In genomic region chr6:72411872-72412708, GRCh38 we compare ENCODE assay signal across 8 cellular contexts.
DNase-seq lines count a peak whose midpoint lies in the region; ATAC-seq and TF ChIP-seq lines count a peak whose summit lies in the region.

No MANE protein-coding gene starts in this region.

- H3K79me2 ChIP-seq in GM23338 (replicated peaks; ENCODE audit: insufficient read depth) (no peaks in the 10 kb centered on the region), neural progenitor cell (ENCODE audit: low read depth) (no peaks in the 10 kb centered on the region)

- H3K4me1 Mint-ChIP-seq in GM23338 (no peaks in the 10 kb centered on the region), neural progenitor cell (peaks cover 4% of the 10 kb centered on the region)
- H3K4me1 Mint-ChIP-seq in activated T-cell treated with anti-CD3 and anti-CD28 coated beads, Interleukin-2, amount 50 U/mL, for 4 hours (ENCODE audit: low read depth): no peaks in the 10 kb centered on the region

- H3K9me3 Mint-ChIP-seq in GM23338: no peaks in the 10 kb centered on the region
- H3K9me3 Mint-ChIP-seq in activated T-cell treated with anti-CD3 and anti-CD28 coated beads, Interleukin-2, amount 50 U/mL, for 4 hours: no peaks in the 10 kb centered on the region
- no peaks in the 10 kb centered on the region for H3K9me3 Mint-ChIP-seq in neural progenitor cell

- POLR2A ChIA-PET in Panc1 (lab: Charles Lee): interaction anchor here (0.6 to 0.7 kb wide), 2 partner anchors 275 to 918 kb away, joined by 3 to 4 read pairs; no protein-coding TSS in a partner anchor

- H3K9ac ChIP-seq in neural progenitor cell: no peak overlapping the region

- H3K36me3 ChIP-seq in GM23338 (ENCODE audit: insufficient read depth): no peaks in the 10 kb centered on the region
- no peaks in the 10 kb centered on the region for H3K36me3 ChIP-seq in Panc1 (ENCODE audit: control insufficient read depth, insufficient read depth, low read length)
- no peaks in the 10 kb centered on the region for H3K36me3 ChIP-seq in neural progenitor cell

- no peaks in the 10 kb centered on the region for H3K9me3 ChIP-seq in Panc1 (ENCODE audit: control insufficient read depth, insufficient read depth, low read depth, low read length)
- H3K9me3 ChIP-seq in neural progenitor cell (ENCODE audit: low read depth): no peaks in the 10 kb centered on the region

- CTCF ChIA-PET in Panc1 (lab: Charles Lee): interaction anchor here (0.5 to 3.1 kb wide), 9 partner anchors 168 to 978 kb away, joined by 3 to 17 read pairs (median 5); no protein-coding TSS in a partner anchor

- H3K9me2 ChIP-seq in GM23338 (ENCODE audit: insufficient read depth): no peaks in the 10 kb centered on the region

- DNase-seq in ELF-1 (ENCODE audit: low read depth, low spot score) (peak; percentile 97), GM23338 (ENCODE audit: low spot score) (peak; percentile 72), Kasumi-1 (lab: John Stamatoyannopoulos, UW) (peak; percentile 80 to 89), Panc1 (ENCODE audit: low read depth, low spot score) (peak; percentile 89), fibroblast of peridontal ligament (ENCODE audit: extremely low read depth) (peak; percentile 90), neural progenitor cell (ENCODE audit: low spot score) (peak; percentile 75), substantia nigra (lab: John Stamatoyannopoulos, UW) (peak in 48 of 49 donors; percentile 3 to 81 (median 60))
- peak; percentile 67 for DNase-seq in activated T-cell treated with anti-CD3 and anti-CD28 coated beads, Interleukin-2, amount 50 U/mL, for 4 hours

- H3K4me3 Mint-ChIP-seq in GM23338 (no peak overlapping the region), neural progenitor cell (no peak overlapping the region)
- H3K4me3 Mint-ChIP-seq in activated T-cell treated with anti-CD3 and anti-CD28 coated beads, Interleukin-2, amount 50 U/mL, for 4 hours: no peak overlapping the region

- no TSS peak for BruUV-seq in Panc1 (replicated peaks; lab: Mats Ljungman, UMichigan)

- intact Hi-C loops in Panc1 (cut with micrococcal nuclease; ENCODE audit: unreplicated experiment): loop anchor here (1.0 to 10.0 kb wide), 4 partner anchors 170 to 913 kb away; no protein-coding TSS in a partner anchor

- H3K4me2 ChIP-seq in GM23338: no peak overlapping the region
- no peak overlapping the region for H3K4me2 ChIP-seq in neural progenitor cell

- H3K4me1 ChIP-seq in GM23338 (ENCODE audit: insufficient read depth) (no peaks in the 10 kb centered on the region), Panc1 (ENCODE audit: control insufficient read depth, insufficient read depth, low read length) (no peaks in the 10 kb centered on the region), neural progenitor cell (no peaks in the 10 kb centered on the region)

- H3K27ac Mint-ChIP-seq in GM23338 (no peak overlapping the region), neural progenitor cell (no peak overlapping the region)

- no peaks in the 10 kb centered on the region for H3K27me3 ChIP-seq in GM23338 (ENCODE audit: insufficient read depth)
- no peaks in the 10 kb centered on the region for H3K27me3 ChIP-seq in Panc1 (ENCODE audit: control insufficient read depth, insufficient read depth, low read length)
- H3K27me3 ChIP-seq in neural progenitor cell: no peaks in the 10 kb centered on the region

- H3K36me3 Mint-ChIP-seq in GM23338 (ENCODE audit: low read depth) (no peaks in the 10 kb centered on the region), neural progenitor cell (no peaks in the 10 kb centered on the region)
- H3K36me3 Mint-ChIP-seq in activated T-cell treated with anti-CD3 and anti-CD28 coated beads, Interleukin-2, amount 50 U/mL, for 4 hours (ENCODE audit: insufficient read depth): no peaks in the 10 kb centered on the region

- no peak overlapping the region for H3K27ac ChIP-seq in GM23338 (ENCODE audit: low read depth)
- H3K27ac ChIP-seq in Panc1 (ENCODE audit: low read length): no peak overlapping the region
- no peak overlapping the region for H3K27ac ChIP-seq in neural progenitor cell
- no peak overlapping the region for H3K27ac ChIP-seq in substantia nigra (ENCODE audit: low read depth, low read length, poor library complexity, severe bottlenecking)

- peaks cover 2% of the 10 kb centered on the region for H3K27me3 Mint-ChIP-seq in GM23338 (ENCODE audit: insufficient read depth, low read depth, poor library complexity)
- peaks cover 7% of the 10 kb centered on the region for H3K27me3 Mint-ChIP-seq in activated T-cell treated with anti-CD3 and anti-CD28 coated beads, Interleukin-2, amount 50 U/mL, for 4 hours (ENCODE audit: low read depth)
- H3K27me3 Mint-ChIP-seq in neural progenitor cell (ENCODE audit: insufficient read depth, low read depth): no peaks in the 10 kb centered on the region

- in situ Hi-C loops in Panc1 (cut with HindIII; ENCODE audit: low pct_unique_long_range_greater_than_20kb, low sequenced_read_pairs): no loop called here

- H4K20me1 ChIP-seq in GM23338 (replicated peaks; ENCODE audit: insufficient read depth) (no peaks in the 10 kb centered on the region), neural progenitor cell (ENCODE audit: low read depth) (no peaks in the 10 kb centered on the region)

- peak overlapping the region; percentile 5 for H2AFZ ChIP-seq in GM23338
- H2AFZ ChIP-seq in neural progenitor cell (replicated peaks): peak overlapping the region; percentile 33

- ATAC-seq in GM23338 (peak; percentile 87), Panc1 (peak; percentile 89)
- ATAC-seq in activated T-cell treated with anti-CD3 and anti-CD28 coated beads, Interleukin-2, amount 50 U/mL, for 4 hours: peak; percentile 73 to 89

- H3F3A ChIP-seq in GM23338 (replicated peaks; ENCODE audit: low read depth) (no peaks in the 10 kb centered on the region), neural progenitor cell (ENCODE audit: low read depth) (no peaks in the 10 kb centered on the region)

- peak; percentile 100 for TF ChIP-seq CTCF in GM23338 (conservative IDR thresholded peaks at IDR 0.05; ENCODE audit: low read depth in 2 of 2)
- peak; percentile 100 for TF ChIP-seq CTCF in Panc1 (IDR thresholded peaks at IDR 0.05)
- TF ChIP-seq CTCF in neural progenitor cell (IDR thresholded peaks at IDR 0.05): peak; percentile 100

- no peak overlapping the region for H3K4me3 ChIP-seq in GM23338
- no peak overlapping the region for H3K4me3 ChIP-seq in Panc1 (ENCODE audit: low read depth in 2 of 2, low read length in 2 of 2)
- H3K4me3 ChIP-seq in neural progenitor cell: no peak overlapping the region

TF ChIP-seq in GM23338, 12 proteins besides CTCF, POLR2A, EP300 and RAD21 (continues in another document):
- TF ChIP-seq STAT1 (IDR thresholded peaks at IDR 0.05; ENCODE audit: unreplicated experiment) (no peak), POLR2AphosphoS5 (IDR thresholded peaks at IDR 0.05; ENCODE audit: low read depth) (no peak), NANOG (IDR thresholded peaks at IDR 0.05; ENCODE audit: borderline replicate concordance) (no peak), EZH2phosphoT487 (IDR thresholded peaks at IDR 0.05; ENCODE audit: unreplicated experiment) (no peak), ZNF114 (CRISPR knock-in tag; IDR thresholded peaks at IDR 0.05) (no peak), ZNF331 (CRISPR knock-in tag; IDR thresholded peaks at IDR 0.05; ENCODE audit: low read depth) (no peak), EZH2 (IDR thresholded peaks at IDR 0.05; ENCODE audit: low read depth, unreplicated experiment) (no peak), CREB1 (CRISPR knock-in tag; IDR thresholded peaks at IDR 0.05; ENCODE audit: low read depth) (no peak), JUNB (IDR thresholded peaks at IDR 0.05; ENCODE audit: unreplicated experiment) (no peak)
- TF ChIP-seq, protein P1, sequence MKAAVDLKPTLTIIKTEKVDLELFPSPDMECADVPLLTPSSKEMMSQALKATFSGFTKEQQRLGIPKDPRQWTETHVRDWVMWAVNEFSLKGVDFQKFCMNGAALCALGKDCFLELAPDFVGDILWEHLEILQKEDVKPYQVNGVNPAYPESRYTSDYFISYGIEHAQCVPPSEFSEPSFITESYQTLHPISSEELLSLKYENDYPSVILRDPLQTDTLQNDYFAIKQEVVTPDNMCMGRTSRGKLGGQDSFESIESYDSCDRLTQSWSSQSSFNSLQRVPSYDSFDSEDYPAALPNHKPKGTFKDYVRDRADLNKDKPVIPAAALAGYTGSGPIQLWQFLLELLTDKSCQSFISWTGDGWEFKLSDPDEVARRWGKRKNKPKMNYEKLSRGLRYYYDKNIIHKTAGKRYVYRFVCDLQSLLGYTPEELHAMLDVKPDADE (IDR thresholded peaks at IDR 0.05): no peak
